ENCODE assay signal across 16 cellular contexts in the genomic region with DNA sequence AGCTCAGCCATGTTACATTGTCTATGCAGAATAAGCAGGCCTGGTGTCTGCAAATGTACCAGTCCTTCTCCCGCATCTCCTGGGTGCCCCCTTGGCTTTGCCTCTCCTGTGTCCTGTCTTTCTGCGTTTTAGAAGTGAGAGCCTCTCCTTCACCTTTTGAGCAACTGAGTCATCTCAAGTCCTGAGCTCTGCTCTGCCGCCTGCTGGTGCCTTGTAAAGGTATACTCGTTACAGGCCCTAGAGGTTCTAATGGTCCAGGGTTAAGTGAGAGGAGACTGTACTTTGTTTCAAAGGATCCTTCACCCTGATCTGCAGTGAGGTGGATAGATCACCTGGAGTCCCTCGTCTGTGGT. TPM values are rescaled to one million over a fixed set of nuclear protein-coding genes. Genes with fewer than 3 reads are reported as not detected.
A peak's percentile ranks its signal among the peaks of the same experiment; 100 is the strongest.
DNase-seq lines count a peak whose midpoint lies in the region; ATAC-seq and TF ChIP-seq lines count a peak whose summit lies in the region.
"Had no signal": no experiment of that assay in that cellular context is flagged by ENCODE, and none has a peak within 500 bp of the region (broad histone marks: within the 10 kb centered on the region; RNA-seq: fewer than 3 reads in every experiment).

No MANE protein-coding gene starts in this region.

- CTCF ChIA-PET in CD4-positive, alpha-beta memory T cell (lab: Charles Lee; ENCODE audit: partially characterized antibody): interaction anchor here (1.1 kb wide), 1 partner anchor 17 kb away, joined by 3 read pairs; no protein-coding TSS in a partner anchor

- H3K79me2 ChIP-seq in GM23248 (ENCODE audit: insufficient read depth): peaks cover 29% of the 10 kb centered on the region

- peak overlapping the region in 5 of 7 donors; percentile 12 to 74 (median 42) for H3K27ac Mint-ChIP-seq in CD4-positive, alpha-beta memory T cell
- H3K27ac Mint-ChIP-seq in activated T-helper 1 cell treated with anti-CD3 and anti-CD28 coated beads, Interleukin-12 subunit alpha, Interleukin-12 subunit beta, Interleukin-2, Interleukin-4 antibody, amounts not matched to agents 30 ng/mL and 10 ng/mL and 1 ng/mL, durations not matched to agents 14 hours and 24 hours and 36 hours: peak overlapping the region; percentile 48

- intact Hi-C loops in CD4-positive, alpha-beta memory T cell (cut with micrococcal nuclease): loop anchor here (10.0 kb wide), 1 partner anchor 295 kb away; the partner anchor contains the start of gene EMC3
- intact Hi-C loops in activated T-helper 1 cell treated with anti-CD3 and anti-CD28 coated beads, Interleukin-12 subunit alpha, Interleukin-12 subunit beta, Interleukin-2, Interleukin-4 antibody, amounts not matched to agents 30 ng/mL and 10 ng/mL and 1 ng/mL, durations not matched to agents 14 hours and 24 hours and 36 hours (cut with micrococcal nuclease): no loop called here
- intact Hi-C loops in left lung (cut with DNase I): no loop called here

- no peaks in the 10 kb centered on the region for H3K9me2 ChIP-seq in GM23248 (ENCODE audit: insufficient read depth)

- no peak overlapping the region for H3K9ac ChIP-seq in GM23248

- ATAC-seq in GM18498 (IDR thresholded peaks at IDR 0.05; ENCODE audit: unreplicated experiment) (no peak), left lung (no peak)
- ATAC-seq: right lobe of liver, SK-N-SH treated with all-trans-retinoic acid at 6 μM for 48 hours had no signal

- H3K9me3 ChIP-seq in CD4-positive, alpha-beta memory T cell (ENCODE audit: control insufficient read depth in 1 of 2, low read length in 2 of 2): no peaks in the 10 kb centered on the region
- no peaks in the 10 kb centered on the region for H3K9me3 ChIP-seq in GM23248 (ENCODE audit: low read depth)
- H3K9me3 ChIP-seq in left lung: no peaks in the 10 kb centered on the region
- H3K9me3 ChIP-seq: right lobe of liver had no signal

- peak; percentile 15 for TF ChIP-seq CTCF in fibroblast of villous mesenchyme (IDR thresholded peaks at IDR 0.05; ENCODE audit: insufficient read depth, low read depth, low read length)
- TF ChIP-seq CTCF in left lung (IDR thresholded peaks at IDR 0.05): no peak

- H3K4me3 Mint-ChIP-seq in CD4-positive, alpha-beta memory T cell: peak overlapping the region in 1 of 8 donors; percentile 5
- no peak overlapping the region for H3K4me3 Mint-ChIP-seq in activated T-helper 1 cell treated with anti-CD3 and anti-CD28 coated beads, Interleukin-12 subunit alpha, Interleukin-12 subunit beta, Interleukin-2, Interleukin-4 antibody, amounts not matched to agents 30 ng/mL and 10 ng/mL and 1 ng/mL, durations not matched to agents 14 hours and 24 hours and 36 hours

- DNase-seq in CD4-positive, alpha-beta memory T cell: no peak
- peak; percentile 18 for DNase-seq in GM23248
- DNase-seq in activated T-helper 1 cell treated with anti-CD3 and anti-CD28 coated beads, Interleukin-12 subunit alpha, Interleukin-12 subunit beta, Interleukin-2, Interleukin-4 antibody, amounts not matched to agents 30 ng/mL and 10 ng/mL and 1 ng/mL, durations not matched to agents 14 hours and 24 hours and 36 hours (ENCODE audit: low spot score): no peak
- no peak for DNase-seq in fibroblast of villous mesenchyme (ENCODE audit: low read depth)
- DNase-seq in left lung: no peak
- DNase-seq in COLO829 (ENCODE audit: low spot score): no peak
- DNase-seq in NCI-H1417 (lab: John Stamatoyannopoulos, UW): no peak
- DNase-seq: COR-L47; effector CD8-positive, alpha-beta T cell; NCI-H1092; right lobe of liver; stimulated activated CD4-positive, alpha-beta T cell treated with anti-CD3 and anti-CD28 coated beads, Interleukin-2, amount 100 ng/mL, for 48 hours had no signal

- H3K27me3 Mint-ChIP-seq in CD4-positive, alpha-beta memory T cell: no peaks in the 10 kb centered on the region
- no peaks in the 10 kb centered on the region for H3K27me3 Mint-ChIP-seq in activated T-helper 1 cell treated with anti-CD3 and anti-CD28 coated beads, Interleukin-12 subunit alpha, Interleukin-12 subunit beta, Interleukin-2, Interleukin-4 antibody, amounts not matched to agents 30 ng/mL and 10 ng/mL and 1 ng/mL, durations not matched to agents 14 hours and 24 hours and 36 hours (ENCODE audit: insufficient read depth)

- H3F3A ChIP-seq in GM23248 (ENCODE audit: insufficient read depth): peaks cover 3% of the 10 kb centered on the region

- H3K4me1 Mint-ChIP-seq in CD4-positive, alpha-beta memory T cell: peaks cover 27 to 45% (median 36%) of the 10 kb centered on the region in 4 donors
- peaks cover 56% of the 10 kb centered on the region for H3K4me1 Mint-ChIP-seq in activated T-helper 1 cell treated with anti-CD3 and anti-CD28 coated beads, Interleukin-12 subunit alpha, Interleukin-12 subunit beta, Interleukin-2, Interleukin-4 antibody, amounts not matched to agents 30 ng/mL and 10 ng/mL and 1 ng/mL, durations not matched to agents 14 hours and 24 hours and 36 hours (ENCODE audit: low read depth)

- H3K4me1 ChIP-seq in CD4-positive, alpha-beta memory T cell (ENCODE audit: insufficient read depth, low read length): peaks cover 31% of the 10 kb centered on the region
- peaks cover 10% of the 10 kb centered on the region for H3K4me1 ChIP-seq in GM23248 (ENCODE audit: insufficient read depth)
- H3K4me1 ChIP-seq in left lung: peaks cover 0 to 11% of the 10 kb centered on the region in 2 donors

- H3K9me3 Mint-ChIP-seq in CD4-positive, alpha-beta memory T cell: no peaks in the 10 kb centered on the region
- no peaks in the 10 kb centered on the region for H3K9me3 Mint-ChIP-seq in activated T-helper 1 cell treated with anti-CD3 and anti-CD28 coated beads, Interleukin-12 subunit alpha, Interleukin-12 subunit beta, Interleukin-2, Interleukin-4 antibody, amounts not matched to agents 30 ng/mL and 10 ng/mL and 1 ng/mL, durations not matched to agents 14 hours and 24 hours and 36 hours

- H3K36me3 Mint-ChIP-seq in CD4-positive, alpha-beta memory T cell: peaks cover 21 to 78% of the 10 kb centered on the region in 2 donors
- peaks cover 51% of the 10 kb centered on the region for H3K36me3 Mint-ChIP-seq in activated T-helper 1 cell treated with anti-CD3 and anti-CD28 coated beads, Interleukin-12 subunit alpha, Interleukin-12 subunit beta, Interleukin-2, Interleukin-4 antibody, amounts not matched to agents 30 ng/mL and 10 ng/mL and 1 ng/mL, durations not matched to agents 14 hours and 24 hours and 36 hours (ENCODE audit: low read depth)

- H3K4me2 ChIP-seq in GM23248 (ENCODE audit: unreplicated experiment): no peak overlapping the region

- H3K4me3 ChIP-seq in CD4-positive, alpha-beta memory T cell (ENCODE audit: low read length in 2 of 2): no peak overlapping the region
- no peak overlapping the region for H3K4me3 ChIP-seq in GM23248
- no peak overlapping the region for H3K4me3 ChIP-seq in fibroblast of villous mesenchyme (ENCODE audit: low read depth, low read length)
- H3K4me3 ChIP-seq in left lung: no peak overlapping the region
- H3K4me3 ChIP-seq: lung, right lobe of liver had no signal

- POLR2A ChIA-PET in CD4-positive, alpha-beta memory T cell (lab: Charles Lee; ENCODE audit: partially characterized antibody): interaction anchor here (1.2 to 1.4 kb wide), 2 partner anchors 9 to 116 kb away, joined by 3 to 4 read pairs; no protein-coding TSS in a partner anchor

- in situ Hi-C loops in GM23248 (cut with MboI): no loop called here

- H3K27me3 ChIP-seq in CD4-positive, alpha-beta memory T cell (ENCODE audit: insufficient read depth, low read length): no peaks in the 10 kb centered on the region
- no peaks in the 10 kb centered on the region for H3K27me3 ChIP-seq in GM23248 (replicated peaks; ENCODE audit: insufficient read depth)
- H3K27me3 ChIP-seq in left lung: no peaks in the 10 kb centered on the region
- H3K27me3 ChIP-seq: right lobe of liver had no signal

- 91 to 95% methylated on average over 5 of the region's 5 CpGs for WGBS in GM23248 (ENCODE audit: low coverage in 1 of 2, low lambda C conversion rate in 2 of 2, missing lambda C conversion rate in 2 of 2), 2 experiments

- no peak overlapping the region for H3K27ac ChIP-seq in CD4-positive, alpha-beta memory T cell (ENCODE audit: low read depth, low read length)
- no peak overlapping the region for H3K27ac ChIP-seq in GM23248
- no peak overlapping the region for H3K27ac ChIP-seq in left lung
- H3K27ac ChIP-seq: right lobe of liver had no signal

- H3K36me3 ChIP-seq in CD4-positive, alpha-beta memory T cell (ENCODE audit: insufficient read depth, low read length): peaks cover 50% of the 10 kb centered on the region
- H3K36me3 ChIP-seq in GM23248 (ENCODE audit: low read depth) (peaks cover 14% of the 10 kb centered on the region; the same call in 1 of the 2 replicates), left lung (peaks cover 0 to 87% of the 10 kb centered on the region in 2 donors)

- H4K20me1 ChIP-seq in GM23248 (ENCODE audit: insufficient read depth): peaks cover 3% of the 10 kb centered on the region; the same call in 1 of the 2 replicates

- no peak overlapping the region for H2AFZ ChIP-seq in GM23248

RNA-seq across cellular contexts. Expression of gene GHRL, which starts 12.6 kb away (rescaled TPM):
- total RNA-seq in CD4-positive, alpha-beta memory T cell: 1 to 10 TPM in 1 of 2 experiments, not detected in 1; 1.1 TPM
- polyA plus RNA-seq in CD4-positive, alpha-beta memory T cell: under 1 TPM in 1 of 2 donors, not detected in 1; 0.75 TPM
- not detected in 2 replicates for total RNA-seq in GM23248 (2014; rRNA removed; shearing (Covaris generic))
- polyA plus RNA-seq in GM23248 (2016; fragmentation: Nextera tagmentation; extraction: Ambion mirVana): 0.71 TPM in 1 of 2 replicates, not detected in the other
- 1.8 and 2.4 TPM in 2 replicates for total RNA-seq in activated T-helper 1 cell treated with anti-CD3 and anti-CD28 coated beads, Interleukin-12 subunit alpha, Interleukin-12 subunit beta, Interleukin-2, Interleukin-4 antibody, amounts not matched to agents 30 ng/mL and 10 ng/mL and 1 ng/mL, durations not matched to agents 14 hours and 24 hours and 36 hours
- 0.32 TPM in 1 of 2 replicates, not detected in the other for total RNA-seq in fibroblast of villous mesenchyme
- 1 to 10 TPM in 1 of 2 donors, under 1 TPM in 1; 0.17 to 3.0 TPM for total RNA-seq in left lung
- total RNA-seq: frontal cortex had no signal

RNA-seq across cellular contexts. Expression of gene TATDN2, which starts 31.9 kb away (rescaled TPM):
- total RNA-seq in CD4-positive, alpha-beta memory T cell: 10 to 100 TPM; 76.1 to 79.3 TPM
- polyA plus RNA-seq in CD4-positive, alpha-beta memory T cell: 10 to 100 TPM in 1 of 2 donors, 1 to 10 TPM in 1; 8.4 to 20.1 TPM
- 8.4 and 10.1 TPM in 2 replicates for total RNA-seq in GM23248 (2014; rRNA removed; shearing (Covaris generic))
- 4.6 and 4.9 TPM in 2 replicates for polyA plus RNA-seq in GM23248 (2016; fragmentation: Nextera tagmentation; extraction: Ambion mirVana)
- 80.4 and 81.5 TPM in 2 replicates for total RNA-seq in activated T-helper 1 cell treated with anti-CD3 and anti-CD28 coated beads, Interleukin-12 subunit alpha, Interleukin-12 subunit beta, Interleukin-2, Interleukin-4 antibody, amounts not matched to agents 30 ng/mL and 10 ng/mL and 1 ng/mL, durations not matched to agents 14 hours and 24 hours and 36 hours
- total RNA-seq in fibroblast of villous mesenchyme (16.0 and 21.9 TPM in 2 replicates), left lung (10 to 100 TPM; 29.1 to 35.2 TPM)

RNA-seq across cellular contexts. Expression of gene SEC13, which starts 40.8 kb away (rescaled TPM):
- 10 to 100 TPM; 64.1 to 67.9 TPM for total RNA-seq in CD4-positive, alpha-beta memory T cell
- 100 to 1,000 TPM; 131 to 155 TPM for polyA plus RNA-seq in CD4-positive, alpha-beta memory T cell
- total RNA-seq in GM23248 (2014; rRNA removed; shearing (Covaris generic)): 190 and 219 TPM in 2 replicates
- 304 and 307 TPM in 2 replicates for polyA plus RNA-seq in GM23248 (2016; fragmentation: Nextera tagmentation; extraction: Ambion mirVana)
- total RNA-seq in activated T-helper 1 cell treated with anti-CD3 and anti-CD28 coated beads, Interleukin-12 subunit alpha, Interleukin-12 subunit beta, Interleukin-2, Interleukin-4 antibody, amounts not matched to agents 30 ng/mL and 10 ng/mL and 1 ng/mL, durations not matched to agents 14 hours and 24 hours and 36 hours: 140 and 142 TPM in 2 replicates
- total RNA-seq in fibroblast of villous mesenchyme (292 and 306 TPM in 2 replicates), left lung (100 to 1,000 TPM; 130 to 131 TPM)
